22 cellular contexts compared by ENCODE assay signal in the genomic region with DNA sequence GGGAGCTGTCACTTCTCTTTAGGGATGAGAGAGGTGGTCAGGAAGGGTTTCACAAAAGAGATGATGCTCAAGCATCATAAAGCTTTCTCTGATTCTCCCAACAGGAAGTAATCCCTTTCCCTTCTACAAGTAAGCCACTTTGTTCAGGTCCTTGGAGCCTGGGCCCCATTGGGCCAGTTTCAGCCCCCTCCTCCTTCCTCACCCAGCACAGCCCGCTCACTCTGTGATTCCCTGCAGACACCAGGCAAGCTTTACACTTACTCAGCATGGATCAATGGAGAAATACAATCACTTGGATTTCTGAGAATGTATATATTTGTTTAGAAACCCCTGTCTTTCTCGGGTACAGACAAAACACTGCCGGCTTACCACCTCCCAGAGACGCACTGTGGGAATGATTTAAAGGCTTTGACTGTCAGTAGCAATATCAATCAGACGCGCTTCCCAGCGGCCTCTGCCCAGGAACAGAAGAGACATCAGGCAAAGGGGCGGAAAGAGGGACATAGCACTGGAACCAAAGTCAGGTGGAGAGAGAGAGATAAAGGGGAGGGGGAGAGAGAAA.
"Had no signal": no experiment of that assay in that cellular context is flagged by ENCODE, and none has a peak within 500 bp of the region (broad histone marks: within the 10 kb centered on the region; RNA-seq: fewer than 3 reads in every experiment).

No MANE protein-coding gene starts in this region.

- H3K4me3 Mint-ChIP-seq: central memory CD8-positive, alpha-beta T cell; endodermal cell; memory B cell; natural killer cell treated with Interleukin-12 subunit alpha and Interleukin-12 subunit beta and Interleukin-15 and Interleukin-18, amount 100 ng/mL, for 72 hours; stimulated activated memory B cell treated with anti-CD40 and anti-IgM and Interleukin-4, amounts not matched to agents 10 μg/mL and 1 μg/mL and 100 μg/mL, for 72 hours; stimulated activated naive CD8-positive, alpha-beta T cell treated with anti-CD3 and anti-CD28 coated beads, Interleukin-15, Interleukin-2, amounts not matched to agents 100 ng/mL and 50 ng/mL, for 24 hours had no signal

- H3K27me3 ChIP-seq: foreskin keratinocyte, left lung, spleen, testis, transverse colon had no signal

- H3K9me3 ChIP-seq: left lung, lower lobe of right lung, psoas muscle, spleen, testis, transverse colon had no signal

- H3K36me3 Mint-ChIP-seq: memory B cell; stimulated activated memory B cell treated with anti-CD40 and anti-IgM and Interleukin-4, amounts not matched to agents 10 μg/mL and 1 μg/mL and 100 μg/mL, for 72 hours had no signal

- FAIRE-seq: endothelial cell of umbilical vein, islet of Langerhans had no signal

- H3K27me3 Mint-ChIP-seq: stimulated activated memory B cell treated with anti-CD40 and anti-IgM and Interleukin-4, amounts not matched to agents 10 μg/mL and 1 μg/mL and 100 μg/mL, for 72 hours had no signal

- H3K36me3 ChIP-seq: left lung, lower lobe of right lung, spleen, transverse colon had no signal

- DNase-seq: cortex of kidney; endodermal cell; erythroblast; foreskin keratinocyte; kidney glomerular epithelial cell; left lung; lower lobe of right lung; midbrain; psoas muscle; spleen; stimulated activated CD4-positive, alpha-beta T cell treated with anti-CD3 and anti-CD28 coated beads, Interleukin-15, amount 100 ng/mL, for 24 hours; stimulated activated CD4-positive, alpha-beta T cell treated with anti-CD3 and anti-CD28 coated beads, Interleukin-1b, Interleukin-23, amount 100 ng/mL, for 48 hours; stimulated activated CD4-positive, alpha-beta T cell treated with anti-CD3 and anti-CD28 coated beads, Interleukin-4, amount 100 ng/mL, for 24 hours; testis; transverse colon had no signal

- H3K4me1 Mint-ChIP-seq: central memory CD8-positive, alpha-beta T cell; endodermal cell had no signal

- H3K4me3 ChIP-seq: left lung, lower lobe of right lung, psoas muscle, spleen, testis, transverse colon had no signal

- H3K27ac Mint-ChIP-seq: endodermal cell; memory B cell; stimulated activated memory B cell treated with anti-CD40 and anti-IgM and Interleukin-4, amounts not matched to agents 10 μg/mL and 1 μg/mL and 100 μg/mL, for 72 hours; stimulated activated naive CD8-positive, alpha-beta T cell treated with anti-CD3 and anti-CD28 coated beads, Interleukin-15, Interleukin-2, amounts not matched to agents 100 ng/mL and 50 ng/mL, for 24 hours had no signal

- H3K9me3 Mint-ChIP-seq: central memory CD8-positive, alpha-beta T cell; endodermal cell; natural killer cell treated with Interleukin-12 subunit alpha and Interleukin-12 subunit beta and Interleukin-15 and Interleukin-18, amount 100 ng/mL, for 72 hours; stimulated activated naive CD8-positive, alpha-beta T cell treated with anti-CD3 and anti-CD28 coated beads, Interleukin-15, Interleukin-2, amounts not matched to agents 100 ng/mL and 50 ng/mL, for 24 hours had no signal

- H3K4me1 ChIP-seq: psoas muscle, testis, transverse colon had no signal

- H3K27ac ChIP-seq: foreskin keratinocyte, lower lobe of right lung, psoas muscle, testis, transverse colon had no signal
